Comparison of ENCODE assay signal across 10 cellular contexts in genomic region chr11:3165916-3166267, GRCh38. TPM values are rescaled to one million over a fixed set of nuclear protein-coding genes. Genes with fewer than 3 reads are reported as not detected.
DNase-seq lines count a peak whose midpoint lies in the region; ATAC-seq, FAIRE-seq and TF ChIP-seq lines count a peak whose summit lies in the region.
"Had no signal": no experiment of that assay in that cellular context is flagged by ENCODE, and none has a peak within 500 bp of the region (broad histone marks: within the 10 kb centered on the region; RNA-seq: fewer than 3 reads in every experiment).

No MANE protein-coding gene starts in this region.

- TF ChIP-seq EP300 in HepG2 (IDR thresholded peaks at IDR 0.05; ENCODE audit: low read depth in 2 of 2, low read length in 2 of 2) (no peak), HepG2 (CRISPR knock-in tag; IDR thresholded peaks at IDR 0.05; ENCODE audit: borderline replicate concordance) (no peak)

- DNase-seq in right lobe of liver (peak in 2 of 3 donors; percentile 9 to 28), HepG2 (ENCODE audit: low spot score) (no peak), mesenteric fat pad (ENCODE audit: low spot score) (no peak), NCI-H1417 treated with DMSO at 0.1 percent for 48 hours (lab: John Stamatoyannopoulos, UW) (no peak)
- DNase-seq in naive thymus-derived CD4-positive, alpha-beta T cell, result no peak

- H3K9ac ChIP-seq in HepG2 (ENCODE audit: insufficient read depth, low read depth, low read length), result no peak overlapping the region

- H3K4me1 ChIP-seq in right lobe of liver, result no peaks in the 10 kb centered on the region
- no peaks in the 10 kb centered on the region for H3K4me1 ChIP-seq in HepG2 (ENCODE audit: insufficient read depth, low read length)
- peaks cover 0 to 37% of the 10 kb centered on the region in 2 donors for H3K4me1 ChIP-seq in naive thymus-derived CD4-positive, alpha-beta T cell (ENCODE audit: control insufficient read depth in 2 of 2, insufficient read depth in 2 of 2, low read length in 2 of 2)

- no peaks in the 10 kb centered on the region for H3K27me3 ChIP-seq in right lobe of liver
- H3K27me3 ChIP-seq in HepG2 (ENCODE audit: control insufficient read depth in 1 of 2, insufficient read depth in 2 of 2, low read length in 2 of 2), result peaks cover 23 to 90% of the 10 kb centered on the region in 2 experiments
- H3K27me3 ChIP-seq in naive thymus-derived CD4-positive, alpha-beta T cell (ENCODE audit: control insufficient read depth in 2 of 2, insufficient read depth in 2 of 2, low read length in 2 of 2), result no peaks in the 10 kb centered on the region

- H3K4me1 Mint-ChIP-seq in activated naive CD8-positive, alpha-beta T cell (ENCODE audit: low read depth), result peaks cover 46% of the 10 kb centered on the region
- H3K4me1 Mint-ChIP-seq in naive thymus-derived CD4-positive, alpha-beta T cell, result peaks cover 9 to 52% (median 44%) of the 10 kb centered on the region in 7 donors

- TF ChIP-seq CTCF in right lobe of liver (IDR thresholded peaks at IDR 0.05) (no peak), HepG2 (CRISPR knock-in tag; IDR thresholded peaks at IDR 0.05) (no peak)

- H2AFZ ChIP-seq in HepG2 (ENCODE audit: low read length), result no peak overlapping the region

- H3K9me3 ChIP-seq in right lobe of liver (no peaks in the 10 kb centered on the region), HepG2 (ENCODE audit: low read length) (no peaks in the 10 kb centered on the region)
- H3K9me3 ChIP-seq in naive thymus-derived CD4-positive, alpha-beta T cell (ENCODE audit: control insufficient read depth in 2 of 3, low read length in 3 of 3), result no peaks in the 10 kb centered on the region

- H3K27ac ChIP-seq in right lobe of liver (no peak overlapping the region), HepG2 (ENCODE audit: extremely low read length, insufficient read depth, low read length) (no peak overlapping the region)
- H3K27ac ChIP-seq in naive thymus-derived CD4-positive, alpha-beta T cell (ENCODE audit: low read depth, low read length), result no peak overlapping the region

- no peak for FAIRE-seq in HepG2 (lab: Jason Lieb, UNC)
- FAIRE-seq: GM12878 had no signal

- H3K4me3 ChIP-seq in right lobe of liver (no peak overlapping the region), HepG2 (replicated peaks in 1 of 3; ENCODE audit: insufficient read depth in 1 of 3, low read depth in 2 of 3, low read length in 3 of 3) (no peak overlapping the region)
- H3K4me3 ChIP-seq in naive thymus-derived CD4-positive, alpha-beta T cell (ENCODE audit: low read length), result peak overlapping the region; percentile 20
- H3K4me3 ChIP-seq: GM12878 had no signal

- TF ChIP-seq RAD21 in HepG2 (CRISPR knock-in tag; IDR thresholded peaks at IDR 0.05), result no peak

- no peaks in the 10 kb centered on the region for H3K9me3 Mint-ChIP-seq in activated naive CD8-positive, alpha-beta T cell (ENCODE audit: low read depth)
- no peaks in the 10 kb centered on the region for H3K9me3 Mint-ChIP-seq in naive thymus-derived CD4-positive, alpha-beta T cell

- H3K4me3 Mint-ChIP-seq in activated naive CD8-positive, alpha-beta T cell, result peak overlapping the region; percentile 83
- peak overlapping the region; percentile 64 to 93 (median 83) for H3K4me3 Mint-ChIP-seq in naive thymus-derived CD4-positive, alpha-beta T cell

- peaks cover 3% of the 10 kb centered on the region; the same call in 1 of the 2 replicates for H4K20me1 ChIP-seq in HepG2 (ENCODE audit: insufficient read depth, low read length)

- H3K27me3 Mint-ChIP-seq in activated naive CD8-positive, alpha-beta T cell, result no peaks in the 10 kb centered on the region
- H3K27me3 Mint-ChIP-seq in naive thymus-derived CD4-positive, alpha-beta T cell, result peaks cover 0 to 59% (median 16%) of the 10 kb centered on the region in 5 donors

- CTCF ChIA-PET in HepG2 (lab: Yijun Ruan, JAX; ENCODE audit: low intra/inter-chr PET ratio, low total read pairs), result no interaction called here
- CTCF ChIA-PET in naive thymus-derived CD4-positive, alpha-beta T cell (lab: Charles Lee), result no interaction called here

- POLR2A ChIA-PET in HepG2 (lab: Yijun Ruan, JAX), result no interaction called here
- POLR2A ChIA-PET in naive thymus-derived CD4-positive, alpha-beta T cell (lab: Charles Lee), result no interaction called here

- H3K4me2 ChIP-seq in HepG2 (ENCODE audit: low read depth, low read length), result no peak overlapping the region

- no peaks in the 10 kb centered on the region for H3K36me3 ChIP-seq in right lobe of liver
- no peaks in the 10 kb centered on the region for H3K36me3 ChIP-seq in HepG2 (replicated peaks in 1 of 2; ENCODE audit: control insufficient read depth in 1 of 2, insufficient read depth in 2 of 2, low read length in 2 of 2)
- H3K36me3 ChIP-seq in naive thymus-derived CD4-positive, alpha-beta T cell (ENCODE audit: control insufficient read depth in 2 of 3, insufficient read depth in 3 of 3, low read length in 3 of 3), result no peaks in the 10 kb centered on the region

- peak overlapping the region; percentile 78 for H3K27ac Mint-ChIP-seq in activated naive CD8-positive, alpha-beta T cell
- H3K27ac Mint-ChIP-seq in naive thymus-derived CD4-positive, alpha-beta T cell, result peak overlapping the region in 8 of 9 donors; percentile 13 to 77 (median 36)

- no TSS peak for BruUV-seq in HepG2 (replicated peaks; lab: Mats Ljungman, UMichigan)

- intact Hi-C loops in right lobe of liver (cut with DNase I), result no loop called here
- intact Hi-C loops in HepG2 (cut with micrococcal nuclease; ENCODE audit: unreplicated experiment), result no loop called here
- intact Hi-C loops in naive thymus-derived CD4-positive, alpha-beta T cell (cut with micrococcal nuclease), result no loop called here

- ATAC-seq in right lobe of liver, result no peak
- no peak for ATAC-seq in HepG2
- no peak for ATAC-seq in naive thymus-derived CD4-positive, alpha-beta T cell
- ATAC-seq in GM18505 (IDR thresholded peaks at IDR 0.05; ENCODE audit: unreplicated experiment), result no peak
- ATAC-seq in GM21515 (IDR thresholded peaks at IDR 0.05; ENCODE audit: unreplicated experiment), result no peak
- ATAC-seq: GM12878 had no signal

- no peaks in the 10 kb centered on the region for H3K36me3 Mint-ChIP-seq in activated naive CD8-positive, alpha-beta T cell
- no peaks in the 10 kb centered on the region for H3K36me3 Mint-ChIP-seq in naive thymus-derived CD4-positive, alpha-beta T cell

- in situ Hi-C loops in HepG2 (cut with HindIII; ENCODE audit: extremely low pct_ligation_motif_present, low pct_unique_long_range_greater_than_20kb), result no loop called here

- WGBS in right lobe of liver (ENCODE audit: insufficient coverage, low coverage, low lambda C conversion rate, missing lambda C conversion rate), result 63% methylated on average over 3 of the region's 5 CpGs
- 37% methylated on average over 5 of the region's 5 CpGs for WGBS in HepG2 (ENCODE audit: low lambda C conversion rate)

- H3K79me2 ChIP-seq in HepG2 (ENCODE audit: insufficient read depth, low read length), result no peaks in the 10 kb centered on the region

- TF ChIP-seq POLR2A in right lobe of liver (IDR thresholded peaks at IDR 0.05) (no peak), HepG2 (IDR thresholded peaks at IDR 0.05; ENCODE audit: insufficient read depth in 1 of 2, low read depth in 2 of 2, low read length in 2 of 2) (no peak), GM18505 (IDR thresholded peaks at IDR 0.05; ENCODE audit: borderline replicate concordance, extremely low read depth, insufficient read depth, insufficient read length) (no peak)

RNA-seq across cellular contexts. Expression of gene OSBPL5, which starts 0.8 kb away (rescaled TPM):
- 1 to 10 TPM; 2.2 to 6.3 (median 3.4) TPM for total RNA-seq in right lobe of liver
- not detected in 2 replicates for total RNA-seq in HepG2 (2016; rRNA removed; fragmentation: Illumina TruSeq; extraction: Trizol)
- 0.26 TPM in 1 of 2 replicates, not detected in the other for total RNA-seq in HepG2 (2016; cell fraction: cytosol; rRNA removed; fragmentation: Illumina TruSeq; extraction: Trizol; ENCODE audit: low read depth)
- total RNA-seq in HepG2 (2016; cell fraction: insoluble cytoplasmic fraction; rRNA removed; fragmentation: Illumina TruSeq; extraction: Trizol), result not detected in 2 replicates
- total RNA-seq in HepG2 (2016; cell fraction: membrane; rRNA removed; fragmentation: Illumina TruSeq; extraction: Trizol), result not detected in 2 replicates
- total RNA-seq in HepG2 (2016; cell fraction: nucleus; rRNA removed; fragmentation: Illumina TruSeq; extraction: Trizol), result not detected in 2 replicates
- polyA plus RNA-seq in HepG2 (2011; rRNA removed), result not detected in 2 replicates
- polyA plus RNA-seq in HepG2 (2011; cell fraction: cytosol; rRNA removed), result not detected in 2 replicates
- polyA plus RNA-seq in HepG2 (2011; cell fraction: nucleus; rRNA removed), result 0.34 TPM in 1 of 2 replicates, not detected in the other
- not detected in 2 replicates for polyA plus RNA-seq in HepG2 (2012)
- polyA plus RNA-seq in HepG2 (2016; cell fraction: cytosol; fragmentation: Illumina TruSeq; extraction: Trizol; ENCODE audit: low read depth), result not detected in 2 replicates
- polyA plus RNA-seq in HepG2 (2016; cell fraction: insoluble cytoplasmic fraction; fragmentation: Illumina TruSeq; extraction: Trizol; ENCODE audit: low read depth), result not detected in 2 replicates
- not detected in 2 replicates for polyA plus RNA-seq in HepG2 (2016; cell fraction: membrane; fragmentation: Illumina TruSeq; extraction: Trizol; ENCODE audit: low read depth)
- polyA plus RNA-seq in HepG2 (2016; cell fraction: nucleus; fragmentation: Illumina TruSeq; extraction: Trizol; ENCODE audit: insufficient read depth, low read depth), result not detected in 2 replicates
- polyA minus RNA-seq in HepG2 (2011; rRNA and poly(A)+ RNA removed; ENCODE audit: low replicate concordance), result 41.3 TPM in 1 of 2 replicates, not detected in the other
- 0.40 and 0.97 TPM in 2 replicates for polyA minus RNA-seq in HepG2 (2011; cell fraction: cytosol; rRNA and poly(A)+ RNA removed)
- polyA minus RNA-seq in HepG2 (2011; cell fraction: nucleus; rRNA and poly(A)+ RNA removed), result not detected in 2 replicates
- 10 to 100 TPM in 2 of 5 experiments, 1 to 10 TPM in 3; 3.7 to 76.7 (median 6.5) TPM for total RNA-seq in naive thymus-derived CD4-positive, alpha-beta T cell
- 1 to 10 TPM in 1 of 2 donors, under 1 TPM in 1; 0.51 to 2.7 TPM for polyA plus RNA-seq in naive thymus-derived CD4-positive, alpha-beta T cell
- total RNA-seq in mesenteric fat pad, result 41.4 TPM
- total RNA-seq: GM12878 had no signal
- polyA plus RNA-seq: GM12878 had no signal

RNA-seq across cellular contexts. Expression of gene MRGPRG, which starts 52.7 kb away (rescaled TPM):
- total RNA-seq in right lobe of liver (not detected), HepG2 (2016; rRNA removed; fragmentation: Illumina TruSeq; extraction: Trizol) (not detected in 2 replicates), mesenteric fat pad (not detected)
- total RNA-seq in HepG2 (2016; cell fraction: cytosol; rRNA removed; fragmentation: Illumina TruSeq; extraction: Trizol; ENCODE audit: low read depth), result not detected in 2 replicates
- not detected in 2 replicates for total RNA-seq in HepG2 (2016; cell fraction: insoluble cytoplasmic fraction; rRNA removed; fragmentation: Illumina TruSeq; extraction: Trizol)
- not detected in 2 replicates for total RNA-seq in HepG2 (2016; cell fraction: membrane; rRNA removed; fragmentation: Illumina TruSeq; extraction: Trizol)
- total RNA-seq in HepG2 (2016; cell fraction: nucleus; rRNA removed; fragmentation: Illumina TruSeq; extraction: Trizol), result not detected in 2 replicates
- not detected in 2 replicates for polyA plus RNA-seq in HepG2 (2011; rRNA removed)
- polyA plus RNA-seq in HepG2 (2011; cell fraction: cytosol; rRNA removed), result not detected in 2 replicates
- polyA plus RNA-seq in HepG2 (2011; cell fraction: nucleus; rRNA removed), result not detected in 2 replicates
- polyA plus RNA-seq in HepG2 (2012), result not detected in 2 replicates
- polyA plus RNA-seq in HepG2 (2016; cell fraction: cytosol; fragmentation: Illumina TruSeq; extraction: Trizol; ENCODE audit: low read depth), result not detected in 2 replicates
- polyA plus RNA-seq in HepG2 (2016; cell fraction: insoluble cytoplasmic fraction; fragmentation: Illumina TruSeq; extraction: Trizol; ENCODE audit: low read depth), result not detected in 2 replicates
- not detected in 2 replicates for polyA plus RNA-seq in HepG2 (2016; cell fraction: membrane; fragmentation: Illumina TruSeq; extraction: Trizol; ENCODE audit: low read depth)
- polyA plus RNA-seq in HepG2 (2016; cell fraction: nucleus; fragmentation: Illumina TruSeq; extraction: Trizol; ENCODE audit: insufficient read depth, low read depth), result not detected in 2 replicates
- polyA minus RNA-seq in HepG2 (2011; rRNA and poly(A)+ RNA removed; ENCODE audit: low replicate concordance), result not detected in 2 replicates
- not detected in 2 replicates for polyA minus RNA-seq in HepG2 (2011; cell fraction: cytosol; rRNA and poly(A)+ RNA removed)
- not detected in 2 replicates for polyA minus RNA-seq in HepG2 (2011; cell fraction: nucleus; rRNA and poly(A)+ RNA removed)
- not detected for total RNA-seq in naive thymus-derived CD4-positive, alpha-beta T cell
- polyA plus RNA-seq in naive thymus-derived CD4-positive, alpha-beta T cell, result not detected
- total RNA-seq: dermis blood vessel endothelial cell, GM12878 had no signal
- polyA plus RNA-seq: GM12878 had no signal

Comparison
In these comparisons a context has a peak if more than half of its experiments do, and no peak if none do; other contexts are left out.
1. DNase-seq: peak in right lobe of liver (2 of 3); none in HepG2 (single experiment), naive thymus-derived CD4-positive, alpha-beta T cell (0 of 9), mesenteric fat pad (single experiment) and NCI-H1417 treated with DMSO at 0.1 percent for 48 hours (single experiment).